In genomic region chr10:12615296-12616220, GRCh38 we compare ENCODE assay signal across 2 cellular contexts.
TF ChIP-seq lines count a peak whose summit lies in the region.

No MANE protein-coding gene starts in this region.

TF ChIP-seq in HEK293T, 16 proteins besides CTCF, POLR2A, EP300 and RAD21 (continued from another document):
- TF ChIP-seq PKNOX1 (IDR thresholded peaks at IDR 0.05), result no peak

TF ChIP-seq in H1, 55 proteins besides CTCF, POLR2A, EP300 and RAD21 (continued from another document):
- no peak for TF ChIP-seq HDAC2 (IDR thresholded peaks at IDR 0.05; ENCODE audit: borderline replicate concordance in 1 of 2, low read depth in 2 of 2, low read length in 2 of 2)
- TF ChIP-seq SIN3A (conservative IDR thresholded peaks at IDR 0.05 in 1 of 2, IDR thresholded peaks at IDR 0.05 in 1 of 2; ENCODE audit: low read depth in 1 of 2, low read length in 2 of 2), result no peak
